Comparison of ENCODE assay signal across 26 cellular contexts in genomic region chr19:14487370-14488125, GRCh38. TPM values are rescaled to one million over a fixed set of nuclear protein-coding genes. Genes with fewer than 3 reads are reported as not detected.
"Had no signal": no experiment of that assay in that cellular context is flagged by ENCODE, and none has a peak within 500 bp of the region (broad histone marks: within the 10 kb centered on the region; RNA-seq: fewer than 3 reads in every experiment).

No MANE protein-coding gene starts in this region.

- H3K4me1 Mint-ChIP-seq: brain had no signal

- H3K27me3 ChIP-seq: heart right ventricle, thyroid gland had no signal

- H3K9me3 ChIP-seq: heart right ventricle, lower lobe of right lung, mucosa of descending colon, thyroid gland had no signal

- H3K27ac Mint-ChIP-seq: activated CD8-positive, alpha-beta T cell treated with anti-CD3 and anti-CD28 coated beads, Interleukin-2, amount 10 ng/mL, durations not matched to agents 7 days and 5 days; activated T-helper 1 cell treated with anti-CD3 and anti-CD28 coated beads, Interleukin-12 subunit alpha, Interleukin-12 subunit beta, Interleukin-2, Interleukin-4 antibody, amounts not matched to agents 30 ng/mL and 10 ng/mL and 1 ng/mL, durations not matched to agents 14 hours and 24 hours and 36 hours; progenitor cell of endocrine pancreas; stimulated activated naive CD8-positive, alpha-beta T cell treated with anti-CD3 and anti-CD28 coated beads, Interleukin-15, Interleukin-2, amounts not matched to agents 100 ng/mL and 50 ng/mL, for 24 hours had no signal

- H3K4me3 Mint-ChIP-seq: activated CD8-positive, alpha-beta T cell treated with anti-CD3 and anti-CD28 coated beads, Interleukin-2, amount 10 ng/mL, durations not matched to agents 7 days and 5 days; activated naive CD4-positive, alpha-beta T cell treated with anti-CD3 and anti-CD28 coated beads, Interleukin-2, amount 50 U/mL, for 24 hours; activated T-helper 1 cell treated with anti-CD3 and anti-CD28 coated beads, Interleukin-12 subunit alpha, Interleukin-12 subunit beta, Interleukin-2, Interleukin-4 antibody, amounts not matched to agents 30 ng/mL and 10 ng/mL and 1 ng/mL, durations not matched to agents 14 hours and 24 hours and 36 hours; brain; stimulated activated naive CD8-positive, alpha-beta T cell treated with anti-CD3 and anti-CD28 coated beads, Interleukin-15, Interleukin-2, amounts not matched to agents 100 ng/mL and 50 ng/mL, for 24 hours had no signal

- ATAC-seq: heart right ventricle, left lobe of liver, lower lobe of right lung, mucosa of descending colon had no signal

- H3K27me3 Mint-ChIP-seq: activated naive CD4-positive, alpha-beta T cell treated with anti-CD3 and anti-CD28 coated beads, Interleukin-2, amount 50 U/mL, for 24 hours; brain; progenitor cell of endocrine pancreas; stimulated activated naive CD8-positive, alpha-beta T cell treated with anti-CD3 and anti-CD28 coated beads, Interleukin-15, Interleukin-2, amounts not matched to agents 100 ng/mL and 50 ng/mL, for 24 hours had no signal

- H3K4me1 ChIP-seq: lower lobe of right lung, thyroid gland had no signal

- H3K4me3 ChIP-seq: heart right ventricle, lower lobe of right lung, mucosa of descending colon, thyroid gland had no signal

- H3K9me3 Mint-ChIP-seq: activated naive CD4-positive, alpha-beta T cell treated with anti-CD3 and anti-CD28 coated beads, Interleukin-2, amount 50 U/mL, for 24 hours; activated T-helper 1 cell treated with anti-CD3 and anti-CD28 coated beads, Interleukin-12 subunit alpha, Interleukin-12 subunit beta, Interleukin-2, Interleukin-4 antibody, amounts not matched to agents 30 ng/mL and 10 ng/mL and 1 ng/mL, durations not matched to agents 14 hours and 24 hours and 36 hours; brain; stimulated activated naive CD8-positive, alpha-beta T cell treated with anti-CD3 and anti-CD28 coated beads, Interleukin-15, Interleukin-2, amounts not matched to agents 100 ng/mL and 50 ng/mL, for 24 hours had no signal

- DNase-seq: activated CD4-positive, alpha-beta T cell treated with anti-CD3 and anti-CD28 coated beads for 1 hour; activated CD4-positive, alpha-beta T cell treated with anti-CD3 and anti-CD28 coated beads, Interleukin-2, amount 50 U/mL, for 1 hour; activated CD8-positive, alpha-beta T cell treated with anti-CD3 and anti-CD28 coated beads, Interleukin-2, amount 10 ng/mL, durations not matched to agents 7 days and 5 days; activated gamma-delta T cell; aorta; erythroblast; foreskin fibroblast; heart right ventricle; lower lobe of right lung; mesendoderm; mucosa of descending colon; retina; stimulated activated CD4-positive, alpha-beta T cell treated with anti-CD3 and anti-CD28 coated beads, Interleukin-4, amount 100 ng/mL, for 4 hours; substantia nigra; T-helper 1 cell; T-helper 9 cell; thyroid gland had no signal

- H3K27ac ChIP-seq: heart right ventricle, lower lobe of right lung, thyroid gland had no signal

RNA-seq across cellular contexts. Expression of gene PTGER1, which starts 12.4 kb away (rescaled TPM):
- total RNA-seq: cardiac septum, omental fat pad had no signal
- polyA plus RNA-seq: aorta, neural cell had no signal
